Comparison of ENCODE assay signal across 9 cellular contexts in the genomic region with DNA sequence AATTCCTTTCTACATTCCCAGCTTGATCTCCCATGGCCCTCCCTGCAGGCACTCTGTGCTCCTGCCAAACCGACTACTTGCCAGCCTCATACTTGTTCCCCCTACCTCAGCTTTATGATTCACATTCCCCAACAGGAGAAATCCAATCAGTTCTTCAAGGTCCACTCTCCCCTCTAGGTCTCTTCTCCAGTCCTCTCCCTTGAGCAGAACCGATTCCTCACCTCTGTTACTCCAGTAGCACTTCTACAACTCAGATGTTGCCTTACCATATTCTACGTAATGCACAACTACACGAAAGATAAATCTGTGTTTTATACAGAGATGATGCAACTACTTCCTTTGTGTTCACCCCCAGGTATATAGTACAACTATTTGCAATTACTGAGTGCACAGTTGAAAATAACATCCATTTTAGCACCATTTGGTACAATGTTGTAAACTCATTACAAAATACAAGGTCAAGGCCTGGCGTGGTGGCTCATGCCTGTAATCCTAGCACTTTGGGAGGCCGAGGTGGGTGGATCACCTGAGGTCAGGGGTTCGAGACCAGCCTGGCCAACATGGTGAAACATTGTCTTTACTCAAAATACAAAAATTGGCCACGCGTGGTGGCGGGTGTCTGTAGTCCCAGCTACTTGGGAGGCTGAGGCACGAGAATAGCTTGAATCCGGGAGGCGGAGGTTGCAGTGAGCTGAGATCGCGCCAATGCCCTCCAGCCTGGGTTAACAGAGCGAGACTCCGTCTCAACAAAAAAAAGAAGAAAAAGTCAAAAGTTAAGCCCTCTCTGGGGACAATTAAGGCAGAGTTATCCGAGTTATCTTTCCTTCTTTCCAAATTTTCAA. TPM values are rescaled to one million over a fixed set of nuclear protein-coding genes. Genes with fewer than 3 reads are reported as not detected.
DNase-seq lines count a peak whose midpoint lies in the region; ATAC-seq and TF ChIP-seq lines count a peak whose summit lies in the region.
"Had no signal": no experiment of that assay in that cellular context is flagged by ENCODE, and none has a peak within 500 bp of the region (broad histone marks: within the 10 kb centered on the region; RNA-seq: fewer than 3 reads in every experiment).

No MANE protein-coding gene starts in this region.

- peaks cover 62% of the 10 kb centered on the region for H3K4me1 Mint-ChIP-seq in activated naive CD4-positive, alpha-beta T cell treated with anti-CD3 and anti-CD28 coated beads, Interleukin-2, amount 10 ng/mL, durations not matched to agents 7 days and 5 days
- H3K4me1 Mint-ChIP-seq in brain: peaks cover 64% of the 10 kb centered on the region

- H3K4me1 ChIP-seq in mesenchymal stem cell (ENCODE audit: control insufficient read depth, insufficient read depth, low read depth, low read length): peaks cover 10% of the 10 kb centered on the region
- H3K4me1 ChIP-seq in upper lobe of left lung: peaks cover 53 to 72% (median 65%) of the 10 kb centered on the region in 4 donors

- TF ChIP-seq EP300 in upper lobe of left lung (IDR thresholded peaks at IDR 0.05): no peak

- H3K4ac ChIP-seq in mesenchymal stem cell (ENCODE audit: low read depth in 1 of 2, low read length in 2 of 2): no peak overlapping the region

- H3K9me3 Mint-ChIP-seq in activated naive CD4-positive, alpha-beta T cell treated with anti-CD3 and anti-CD28 coated beads, Interleukin-2, amount 10 ng/mL, durations not matched to agents 7 days and 5 days: no peaks in the 10 kb centered on the region
- peaks cover 0 to 12% (median 0%) of the 10 kb centered on the region in 5 experiments for H3K9me3 Mint-ChIP-seq in brain

- H3K27ac ChIP-seq in mesenchymal stem cell (ENCODE audit: low read length, poor library complexity, severe bottlenecking) (no peak overlapping the region), upper lobe of left lung (peak overlapping the region; percentile 89 to 99 (median 96))

- ATAC-seq in upper lobe of left lung (ENCODE audit: low FRiP score in 2 of 2) (no peak), HG03139 (IDR thresholded peaks at IDR 0.05; ENCODE audit: unreplicated experiment) (no peak)

- H2AK5ac ChIP-seq in mesenchymal stem cell (ENCODE audit: low read length, severe bottlenecking): peak overlapping the region; percentile 26

- CTCF ChIA-PET in activated naive CD4-positive, alpha-beta T cell treated with anti-CD3 and anti-CD28 coated beads, Interleukin-2, amount 10 ng/mL, durations not matched to agents 7 days and 5 days (lab: Charles Lee): interaction anchor here (1.6 to 2.5 kb wide), 3 partner anchors 9 to 84 kb away, joined by 5 to 11 read pairs (median 6); no protein-coding TSS in a partner anchor

- no peak overlapping the region for H2AFZ ChIP-seq in mesenchymal stem cell (ENCODE audit: low read depth, low read length)

- peaks cover 9% of the 10 kb centered on the region for H3K36me3 Mint-ChIP-seq in activated naive CD4-positive, alpha-beta T cell treated with anti-CD3 and anti-CD28 coated beads, Interleukin-2, amount 10 ng/mL, durations not matched to agents 7 days and 5 days
- H3K36me3 Mint-ChIP-seq in brain: no peaks in the 10 kb centered on the region

- no peak overlapping the region for H3K14ac ChIP-seq in mesenchymal stem cell (ENCODE audit: low read length in 2 of 2)

- no peak overlapping the region for H2BK120ac ChIP-seq in mesenchymal stem cell (ENCODE audit: low read depth, low read length)

- H4K8ac ChIP-seq in mesenchymal stem cell (ENCODE audit: low read length): no peak overlapping the region

- no peak for TF ChIP-seq CTCF in brain (conservative IDR thresholded peaks at IDR 0.05)
- no peak for TF ChIP-seq CTCF in upper lobe of left lung (IDR thresholded peaks at IDR 0.05)

- H2BK5ac ChIP-seq in mesenchymal stem cell (ENCODE audit: low read depth, low read length, poor library complexity, severe bottlenecking): no peak overlapping the region

- H2BK12ac ChIP-seq in mesenchymal stem cell (ENCODE audit: low read length in 2 of 2): no peak overlapping the region

- peaks cover 4% of the 10 kb centered on the region for H3K79me1 ChIP-seq in mesenchymal stem cell (replicated peaks; ENCODE audit: low read length, poor library complexity, severe bottlenecking)

- no peak overlapping the region for H3K27ac Mint-ChIP-seq in activated naive CD4-positive, alpha-beta T cell treated with anti-CD3 and anti-CD28 coated beads, Interleukin-2, amount 10 ng/mL, durations not matched to agents 7 days and 5 days
- peak overlapping the region; percentile 69 to 100 (median 99) for H3K27ac Mint-ChIP-seq in brain

- peak overlapping the region; percentile 99 for H3K9ac ChIP-seq in mesenchymal stem cell (ENCODE audit: low read length)

- H2BK15ac ChIP-seq in mesenchymal stem cell (ENCODE audit: low read depth, poor library complexity, severe bottlenecking): no peak overlapping the region

- H3K4me2 ChIP-seq in mesenchymal stem cell (ENCODE audit: low read length, poor library complexity, severe bottlenecking): peak overlapping the region; percentile 45

- peak overlapping the region in 1 of 2 experiments; percentile 21 for H3K18ac ChIP-seq in mesenchymal stem cell (ENCODE audit: low read depth in 1 of 2, low read length in 2 of 2)

- H3K27me3 ChIP-seq in mesenchymal stem cell (ENCODE audit: control insufficient read depth in 1 of 2, insufficient read depth in 1 of 2, low read length in 2 of 2) (no peaks in the 10 kb centered on the region), upper lobe of left lung (no peaks in the 10 kb centered on the region)

- H3K4me3 ChIP-seq in mesenchymal stem cell (ENCODE audit: insufficient read depth in 1 of 2, low read depth in 1 of 2, low read length in 2 of 2): peak overlapping the region in 1 of 2 experiments; percentile 85
- peak overlapping the region in 2 of 4 donors; percentile 66 to 84 for H3K4me3 ChIP-seq in upper lobe of left lung

- H4K91ac ChIP-seq in mesenchymal stem cell (ENCODE audit: low read length): no peak overlapping the region

- H3K23ac ChIP-seq in mesenchymal stem cell (ENCODE audit: low read length in 2 of 2): no peak overlapping the region

- no peak for DNase-seq in activated naive CD4-positive, alpha-beta T cell treated with anti-CD3 and anti-CD28 coated beads, Interleukin-2, amount 10 ng/mL, durations not matched to agents 7 days and 5 days
- no peak for DNase-seq in activated naive CD4-positive, alpha-beta T cell treated with anti-CD3 and anti-CD28 coated beads, Interleukin-2, amount 50 U/mL, for 16 hours
- DNase-seq in mesenchymal stem cell: no peak
- no peak for DNase-seq in upper lobe of left lung
- DNase-seq in SK-N-DZ (ENCODE audit: low spot score): no peak
- no peak for DNase-seq in SKM-1 (lab: John Stamatoyannopoulos, UW; ENCODE audit: unreplicated experiment)
- DNase-seq: activated CD8-positive, alpha-beta memory T cell treated with anti-CD3 and anti-CD28 coated beads for 24 hours had no signal

- peak overlapping the region; percentile 99 for H3K4me3 Mint-ChIP-seq in activated naive CD4-positive, alpha-beta T cell treated with anti-CD3 and anti-CD28 coated beads, Interleukin-2, amount 10 ng/mL, durations not matched to agents 7 days and 5 days
- H3K4me3 Mint-ChIP-seq in brain: peak overlapping the region; percentile 87 to 99 (median 93)

- H3K27me3 Mint-ChIP-seq in activated naive CD4-positive, alpha-beta T cell treated with anti-CD3 and anti-CD28 coated beads, Interleukin-2, amount 10 ng/mL, durations not matched to agents 7 days and 5 days: peaks cover 16% of the 10 kb centered on the region
- peaks cover 18% of the 10 kb centered on the region for H3K27me3 Mint-ChIP-seq in brain

- peaks cover 0 to 7% of the 10 kb centered on the region in 2 experiments for H3K36me3 ChIP-seq in mesenchymal stem cell (ENCODE audit: control insufficient read depth in 1 of 2, insufficient read depth in 2 of 2, low read depth in 1 of 2, low read length in 2 of 2)
- H3K36me3 ChIP-seq in upper lobe of left lung: no peaks in the 10 kb centered on the region

- TF ChIP-seq POLR2A in upper lobe of left lung (IDR thresholded peaks at IDR 0.05): no peak

- WGBS in mesenchymal stem cell: 96% methylated on average over 17 of the region's 18 CpGs
- WGBS in upper lobe of left lung, 2 donors: 85 to 89% methylated on average over 18 of the region's 18 CpGs

- H3K9me3 ChIP-seq in mesenchymal stem cell (ENCODE audit: control insufficient read depth, low read length) (no peaks in the 10 kb centered on the region), upper lobe of left lung (no peaks in the 10 kb centered on the region)

RNA-seq across cellular contexts. Expression of gene WBP4, which starts 2.9 kb away (rescaled TPM):
- polyA plus RNA-seq in brain (ENCODE audit: insufficient read depth, low read depth, low replicate concordance): 5.1 TPM
- 17.5 TPM for polyA plus RNA-seq in mesenchymal stem cell (2013, experiment 1 of 2)
- 17.7 TPM for polyA plus RNA-seq in mesenchymal stem cell (2013, experiment 2 of 2)
- total RNA-seq in upper lobe of left lung: 10 to 100 TPM in 2 of 6 donors, 1 to 10 TPM in 4; 7.0 to 18.3 (median 8.9) TPM
- polyA plus RNA-seq in SK-N-DZ (2014; cell fraction: cytosol; rRNA removed): 8.4 and 9.4 TPM in 2 replicates
- 12.1 and 13.9 TPM in 2 replicates for polyA plus RNA-seq in SK-N-DZ (2014; cell fraction: nucleus; rRNA removed)

RNA-seq across cellular contexts. Expression of gene ELF1, which starts 39.3 kb away (rescaled TPM):
- polyA plus RNA-seq in brain (ENCODE audit: insufficient read depth, low read depth, low replicate concordance): 12.4 TPM
- polyA plus RNA-seq in mesenchymal stem cell (2013, experiment 1 of 2): 50.1 TPM
- 49.3 TPM for polyA plus RNA-seq in mesenchymal stem cell (2013, experiment 2 of 2)
- 100 to 1,000 TPM in 1 of 6 donors, 10 to 100 TPM in 5; 52.6 to 134 (median 78.6) TPM for total RNA-seq in upper lobe of left lung
- 2.1 and 2.9 TPM in 2 replicates for polyA plus RNA-seq in SK-N-DZ (2014; cell fraction: cytosol; rRNA removed)
- polyA plus RNA-seq in SK-N-DZ (2014; cell fraction: nucleus; rRNA removed): 1.3 and 4.8 TPM in 2 replicates
